ENCODE assay signal across 1 cellular context in the genomic region with DNA sequence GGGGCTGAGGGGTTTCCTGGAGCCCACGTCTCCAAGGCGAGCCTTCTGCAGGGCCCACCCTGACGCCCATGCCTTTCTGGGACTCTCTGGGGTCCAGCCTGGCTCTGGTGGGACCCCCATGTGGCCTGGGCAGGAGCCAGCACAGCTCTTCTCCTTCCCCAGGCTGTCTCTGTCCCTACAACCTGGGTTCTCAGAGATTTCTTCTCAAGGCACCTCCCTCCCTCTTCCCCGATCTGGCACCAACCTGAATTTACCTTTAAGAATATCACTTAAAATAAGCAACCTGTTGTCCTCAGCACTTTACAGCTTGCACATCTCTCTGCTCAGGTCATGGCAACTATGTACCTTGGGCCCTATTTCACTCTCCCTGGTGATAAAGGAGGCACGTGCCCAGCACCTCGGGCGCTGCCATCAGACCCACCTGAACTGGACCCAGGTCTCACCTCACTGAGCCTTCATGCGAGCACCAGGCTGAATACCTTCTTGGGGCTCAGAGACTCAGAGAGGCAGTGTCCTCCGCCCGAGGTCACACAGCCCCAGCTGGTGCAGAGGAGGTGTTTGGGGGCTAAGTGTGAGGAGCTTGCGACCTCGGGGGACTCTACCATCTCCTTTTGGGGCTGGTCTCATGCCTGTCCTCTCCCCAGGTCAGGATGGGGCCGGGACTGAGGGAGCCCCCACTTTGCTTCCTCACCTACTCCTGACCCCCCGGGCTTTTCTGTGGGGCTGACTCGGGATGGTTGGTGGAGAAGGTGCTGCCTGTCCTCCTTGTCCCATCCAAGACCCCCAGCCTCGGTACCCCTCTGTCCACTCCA.
TF ChIP-seq lines count a peak whose summit lies in the region.

No MANE protein-coding gene starts in this region.

TF ChIP-seq in HCT116, 20 proteins besides CTCF, POLR2A, EP300 and RAD21 (continued from another document):
- TF ChIP-seq, protein P1, sequence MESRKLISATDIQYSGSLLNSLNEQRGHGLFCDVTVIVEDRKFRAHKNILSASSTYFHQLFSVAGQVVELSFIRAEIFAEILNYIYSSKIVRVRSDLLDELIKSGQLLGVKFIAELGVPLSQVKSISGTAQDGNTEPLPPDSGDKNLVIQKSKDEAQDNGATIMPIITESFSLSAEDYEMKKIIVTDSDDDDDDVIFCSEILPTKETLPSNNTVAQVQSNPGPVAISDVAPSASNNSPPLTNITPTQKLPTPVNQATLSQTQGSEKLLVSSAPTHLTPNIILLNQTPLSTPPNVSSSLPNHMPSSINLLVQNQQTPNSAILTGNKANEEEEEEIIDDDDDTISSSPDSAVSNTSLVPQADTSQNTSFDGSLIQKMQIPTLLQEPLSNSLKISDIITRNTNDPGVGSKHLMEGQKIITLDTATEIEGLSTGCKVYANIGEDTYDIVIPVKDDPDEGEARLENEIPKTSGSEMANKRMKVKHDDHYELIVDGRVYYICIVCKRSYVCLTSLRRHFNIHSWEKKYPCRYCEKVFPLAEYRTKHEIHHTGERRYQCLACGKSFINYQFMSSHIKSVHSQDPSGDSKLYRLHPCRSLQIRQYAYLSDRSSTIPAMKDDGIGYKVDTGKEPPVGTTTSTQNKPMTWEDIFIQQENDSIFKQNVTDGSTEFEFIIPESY (IDR thresholded peaks at IDR 0.05; ENCODE audit: extremely low read depth, insufficient replicate concordance, low read length) = no peak
- TF ChIP-seq ELF1 (IDR thresholded peaks at IDR 0.05; ENCODE audit: borderline replicate concordance, low read depth) (no peak), SRF (IDR thresholded peaks at IDR 0.05; ENCODE audit: low read depth) (no peak), SP1 (IDR thresholded peaks at IDR 0.05; ENCODE audit: low read depth) (no peak), YY1 (IDR thresholded peaks at IDR 0.05; ENCODE audit: extremely low read depth, insufficient replicate concordance, low read depth, low read length) (no peak), SIN3A (IDR thresholded peaks at IDR 0.05; ENCODE audit: low read depth) (no peak), EGR1 (IDR thresholded peaks at IDR 0.05; ENCODE audit: low read depth) (no peak), TCF7L2 (IDR thresholded peaks at IDR 0.05; ENCODE audit: borderline replicate concordance, extremely low read depth, insufficient read depth, insufficient read length) (no peak), EZH2phosphoT487 (IDR thresholded peaks at IDR 0.05; ENCODE audit: borderline replicate concordance) (no peak), EZH2 (IDR thresholded peaks at IDR 0.05) (no peak)
